In genomic region chr13:78658630-78659449, GRCh38 we compare ENCODE assay signal across 8 cellular contexts. TPM values are rescaled to one million over a fixed set of nuclear protein-coding genes. Genes with fewer than 3 reads are reported as not detected.
A peak's percentile ranks its signal among the peaks of the same experiment; 100 is the strongest.
DNase-seq lines count a peak whose midpoint lies in the region; TF ChIP-seq lines count a peak whose summit lies in the region.

TSS of gene OBI1 (minus strand) at chr13:78659155. CDS start at chr13:78659120, 35 bp downstream.

- peak within 1 kb of the TSS; percentile 50 to 88 (median 78) for H3K27ac ChIP-seq in stomach

- H3K27me3 ChIP-seq in H7 (ENCODE audit: control insufficient read depth, insufficient read depth, low read length) (peaks cover 6% of the 10 kb centered on the region; the same call in 1 of the 2 replicates), Loucy (ENCODE audit: insufficient read depth, low read length, poor library complexity, severe bottlenecking) (no peaks in the 10 kb centered on the region), stomach (peaks cover 0 to 4% (median 3%) of the 10 kb centered on the region in 3 donors)

- H4K20me1 ChIP-seq in Loucy (ENCODE audit: insufficient read depth, low read length, poor library complexity, severe bottlenecking), result peaks cover 44% of the 10 kb centered on the region

- peak within 1 kb of the TSS; percentile 99 for H3K9ac ChIP-seq in Loucy (ENCODE audit: low read depth, low read length, poor library complexity, severe bottlenecking)

- intact Hi-C loops in stomach (cut with DNase I; ENCODE audit: low total_unique reads), result no loop called here

- H3K36me3 ChIP-seq in H7 (replicated peaks; ENCODE audit: control insufficient read depth, insufficient read depth, low read length) (no peaks in the 10 kb centered on the region), Loucy (ENCODE audit: insufficient read depth, low read length) (no peaks in the 10 kb centered on the region), stomach (peaks cover 0 to 3% (median 0%) of the 10 kb centered on the region in 4 donors)

- H3K27me3 Mint-ChIP-seq in neural crest cell (ENCODE audit: low read depth), result peaks cover 3% of the 10 kb centered on the region

- peak within 1 kb of the TSS; percentile 97 for H3K4me3 Mint-ChIP-seq in neural crest cell

- H3K4me3 ChIP-seq in H7 (ENCODE audit: insufficient read depth, low read depth, low read length) (peak within 1 kb of the TSS; percentile 74), Loucy (ENCODE audit: low read length, poor library complexity, severe bottlenecking) (peak within 1 kb of the TSS; percentile 78), foreskin fibroblast (ENCODE audit: low read depth in 1 of 2, low read length in 2 of 2) (peak within 1 kb of the TSS; percentile 83 to 92), stomach (peak within 1 kb of the TSS; percentile 78 to 100 (median 86))

- H3K36me3 Mint-ChIP-seq in neural crest cell (ENCODE audit: low read depth), result peaks cover 7% of the 10 kb centered on the region

- peak within 1 kb of the TSS; percentile 99 for H3K4me2 ChIP-seq in Loucy (ENCODE audit: low read depth, low read length, poor library complexity, severe bottlenecking)

- in situ Hi-C loops in G401 (cut with HindIII; ENCODE audit: low sequenced_read_pairs), result no loop called here

- peak; percentile 86 for DNase-seq in G401 (ENCODE audit: low spot score)
- DNase-seq in H7, result peak; percentile 86
- peak; percentile 25 for DNase-seq in SIG-M5 (lab: John Stamatoyannopoulos, UW)
- DNase-seq in activated gamma-delta T cell (lab: John Stamatoyannopoulos, UW), result peak; percentile 89
- peak; percentile 86 to 97 for DNase-seq in foreskin fibroblast
- DNase-seq in neural crest cell (ENCODE audit: low read depth, low spot score), result peak; percentile 76
- peak; percentile 94 for DNase-seq in stomach

- peak within 1 kb of the TSS; percentile 99 for H3K27ac Mint-ChIP-seq in neural crest cell (ENCODE audit: unreplicated experiment)

- peaks cover 60% of the 10 kb centered on the region for H3K79me2 ChIP-seq in Loucy (ENCODE audit: insufficient read depth, low read length)

- H3K4me1 ChIP-seq in Loucy (ENCODE audit: insufficient read depth, low read length, poor library complexity, severe bottlenecking), result peaks cover 66% of the 10 kb centered on the region
- H3K4me1 ChIP-seq in stomach, result peaks cover 9 to 35% (median 20%) of the 10 kb centered on the region in 4 donors

- H3K9me3 Mint-ChIP-seq in neural crest cell, result no peaks in the 10 kb centered on the region

- WGBS in stomach, 5 donors, result 0 to 1% (median 1%) methylated on average over 56 to 67 of the region's 67 CpGs

- TF ChIP-seq CTCF in Loucy (conservative IDR thresholded peaks at IDR 0.05; ENCODE audit: low read length) (no peak), foreskin fibroblast (IDR thresholded peaks at IDR 0.05; ENCODE audit: low read depth, low read length) (no peak), neural crest cell (conservative IDR thresholded peaks at IDR 0.05) (no peak), stomach (IDR thresholded peaks at IDR 0.05) (no peak)

- TF ChIP-seq POLR2A in stomach (IDR thresholded peaks at IDR 0.05), result no peak

- no peaks in the 10 kb centered on the region for H3F3A ChIP-seq in Loucy (ENCODE audit: low read depth)

- no peak for TF ChIP-seq EP300 in stomach (IDR thresholded peaks at IDR 0.05)

- no peaks in the 10 kb centered on the region for H3K9me2 ChIP-seq in Loucy (replicated peaks; ENCODE audit: low read depth, low read length)

- peak within 1 kb of the TSS; percentile 76 for H2AFZ ChIP-seq in Loucy (ENCODE audit: low read length)

- H3K4me1 Mint-ChIP-seq in neural crest cell, result peaks cover 28% of the 10 kb centered on the region

- no peaks in the 10 kb centered on the region for H3K9me3 ChIP-seq in Loucy (ENCODE audit: insufficient read depth, low read depth, low read length)
- no peaks in the 10 kb centered on the region for H3K9me3 ChIP-seq in stomach

RNA-seq across cellular contexts. Expression of gene OBI1, which starts in this region (rescaled TPM):
- total RNA-seq in G401 (2014; rRNA removed; shearing (Covaris generic)), result 9.2 and 10.7 TPM in 2 replicates
- total RNA-seq in H7 (2014; rRNA removed; shearing (Covaris generic)), result 30.5 and 37.2 TPM in 2 replicates
- total RNA-seq in neural crest cell (26.1 and 28.4 TPM in 2 replicates), stomach (10 to 100 TPM in 3 of 5 donors, 1 to 10 TPM in 2; 1.4 to 17.0 (median 13.8) TPM)
- 1 to 10 TPM; 2.1 to 4.4 (median 2.6) TPM for polyA plus RNA-seq in stomach

Comparison
In these comparisons a context has a peak if more than half of its experiments do, and no peak if none do; other contexts are left out.
1. Peak in every context shown above with its lines: DNase-seq, H3K4me3 ChIP-seq and H3K27ac ChIP-seq.
2. DNase-seq: peak in every context shown above with its lines; median percentile 94 in stomach; 92 in foreskin fibroblast; 89 in activated gamma-delta T cell; 86 in G401; 86 in H7; 76 in neural crest cell; 25 in SIG-M5.